In the genomic region with DNA sequence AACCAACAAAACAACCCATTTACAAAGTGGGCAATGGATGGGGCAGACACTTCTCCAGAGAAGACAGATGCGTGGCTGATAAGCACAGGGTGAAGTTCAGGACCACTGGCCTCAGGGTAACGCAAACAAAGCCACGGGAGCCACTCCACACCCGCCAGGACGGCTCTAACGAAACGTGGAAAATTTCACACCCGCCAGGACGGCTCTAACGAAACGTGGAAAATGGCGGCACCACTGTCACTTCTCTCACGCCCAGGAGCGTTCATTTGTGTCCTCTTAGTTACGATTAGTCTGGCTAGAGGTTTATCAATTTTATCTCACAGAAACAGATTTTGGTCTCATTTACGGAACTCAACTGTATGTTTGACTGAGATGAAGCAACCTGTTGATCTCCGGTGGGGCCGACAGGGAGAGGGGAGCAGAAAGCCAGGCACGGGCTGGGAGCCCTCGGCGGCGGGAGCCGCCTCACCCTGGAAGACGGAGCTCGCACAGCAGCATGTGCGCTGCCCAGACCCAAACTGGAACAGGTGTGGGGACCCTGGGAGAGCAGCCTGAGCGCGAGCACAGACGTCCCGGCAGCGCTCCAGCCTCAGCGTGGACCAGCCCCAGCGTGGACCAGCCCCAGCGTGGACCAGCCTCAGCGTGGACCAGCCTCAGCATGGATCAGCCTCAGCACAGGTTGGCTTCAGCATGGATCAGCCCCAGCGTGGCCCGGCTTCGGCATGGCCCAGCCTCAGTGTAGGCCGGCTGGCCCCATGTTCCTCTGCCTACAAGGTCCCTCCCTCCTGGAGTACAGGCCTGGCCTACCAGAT, we compare ENCODE assay signal across 2 cellular contexts.
A peak's percentile ranks its signal among the peaks of the same experiment; 100 is the strongest.
TF ChIP-seq lines count a peak whose summit lies in the region.

No MANE protein-coding gene starts in this region.

TF ChIP-seq in HEK293, 187 proteins besides CTCF, POLR2A, EP300 and RAD21:
- TF ChIP-seq GLIS2 (tag by site-specific recombination; IDR thresholded peaks at IDR 0.05), result no peak
- peak; percentile 68; the same call in 1 of the 2 replicates for TF ChIP-seq SCRT2 (tag by site-specific recombination; IDR thresholded peaks at IDR 0.05)
- TF ChIP-seq ZNF76 (tag by site-specific recombination; IDR thresholded peaks at IDR 0.05; ENCODE audit: borderline replicate concordance, low read depth), result no peak

TF ChIP-seq in H1, 55 proteins besides CTCF, POLR2A, EP300 and RAD21:
- TF ChIP-seq CBX5 (IDR thresholded peaks at IDR 0.05; ENCODE audit: low read depth, low read length) (no peak), HDAC2 (IDR thresholded peaks at IDR 0.05; ENCODE audit: borderline replicate concordance in 1 of 2, low read depth in 2 of 2, low read length in 2 of 2) (no peak), MAX (IDR thresholded peaks at IDR 0.05) (no peak), JUND (IDR thresholded peaks at IDR 0.05; ENCODE audit: low read length) (no peak), TAF7 (optimal IDR thresholded peaks at IDR 0.05; ENCODE audit: borderline replicate concordance, low read depth, low read length) (no peak), ASH2L (IDR thresholded peaks at IDR 0.05; ENCODE audit: low read length) (no peak), TEAD4 (IDR thresholded peaks at IDR 0.05; ENCODE audit: low read depth, low read length) (no peak), EZH2 (IDR thresholded peaks at IDR 0.05; ENCODE audit: low read depth, low read length, severe bottlenecking) (no peak), RFX5 (IDR thresholded peaks at IDR 0.05; ENCODE audit: borderline replicate concordance, low read depth, low read length) (no peak), TAF1 (IDR thresholded peaks at IDR 0.05; ENCODE audit: low read depth, low read length) (no peak), CREB1 (IDR thresholded peaks at IDR 0.05) (no peak), CHD1 (IDR thresholded peaks at IDR 0.05; ENCODE audit: low read depth, low read length) (no peak), CTBP2 (IDR thresholded peaks at IDR 0.05; ENCODE audit: borderline replicate concordance, insufficient read depth, insufficient read length, low read length) (no peak), SIN3A (conservative IDR thresholded peaks at IDR 0.05 in 1 of 2, IDR thresholded peaks at IDR 0.05 in 1 of 2; ENCODE audit: low read depth in 1 of 2, low read length in 2 of 2) (no peak), EGR1 (IDR thresholded peaks at IDR 0.05; ENCODE audit: borderline replicate concordance, low read depth, low read length) (no peak), TCF12 (IDR thresholded peaks at IDR 0.05; ENCODE audit: low read depth, low read length) (no peak), PHF8 (conservative IDR thresholded peaks at IDR 0.05; ENCODE audit: low read depth, low read length) (no peak), CBX8 (IDR thresholded peaks at IDR 0.05; ENCODE audit: borderline replicate concordance, low read depth, low read length) (no peak)
- TF ChIP-seq, protein P1, sequence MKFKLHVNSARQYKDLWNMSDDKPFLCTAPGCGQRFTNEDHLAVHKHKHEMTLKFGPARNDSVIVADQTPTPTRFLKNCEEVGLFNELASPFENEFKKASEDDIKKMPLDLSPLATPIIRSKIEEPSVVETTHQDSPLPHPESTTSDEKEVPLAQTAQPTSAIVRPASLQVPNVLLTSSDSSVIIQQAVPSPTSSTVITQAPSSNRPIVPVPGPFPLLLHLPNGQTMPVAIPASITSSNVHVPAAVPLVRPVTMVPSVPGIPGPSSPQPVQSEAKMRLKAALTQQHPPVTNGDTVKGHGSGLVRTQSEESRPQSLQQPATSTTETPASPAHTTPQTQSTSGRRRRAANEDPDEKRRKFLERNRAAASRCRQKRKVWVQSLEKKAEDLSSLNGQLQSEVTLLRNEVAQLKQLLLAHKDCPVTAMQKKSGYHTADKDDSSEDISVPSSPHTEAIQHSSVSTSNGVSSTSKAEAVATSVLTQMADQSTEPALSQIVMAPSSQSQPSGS (IDR thresholded peaks at IDR 0.05; ENCODE audit: low read length), result no peak
- TF ChIP-seq, protein P2, sequence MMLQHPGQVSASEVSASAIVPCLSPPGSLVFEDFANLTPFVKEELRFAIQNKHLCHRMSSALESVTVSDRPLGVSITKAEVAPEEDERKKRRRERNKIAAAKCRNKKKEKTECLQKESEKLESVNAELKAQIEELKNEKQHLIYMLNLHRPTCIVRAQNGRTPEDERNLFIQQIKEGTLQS (IDR thresholded peaks at IDR 0.05; ENCODE audit: insufficient read depth, low read depth, low read length), result no peak
